In genomic region chr11:130916910-130917309, GRCh38 we compare ENCODE assay signal across 1 cellular context.
TF ChIP-seq lines count a peak whose summit lies in the region.

No MANE protein-coding gene starts in this region.

TF ChIP-seq in H1, 55 proteins besides CTCF, POLR2A, EP300 and RAD21:
- TF ChIP-seq SP1 (IDR thresholded peaks at IDR 0.05; ENCODE audit: low read depth, low read length), result no peak
- TF ChIP-seq SUZ12 (IDR thresholded peaks at IDR 0.05; ENCODE audit: low read length), result peak; percentile 42; the same call in 1 of the 2 replicates
